In the genomic region with DNA sequence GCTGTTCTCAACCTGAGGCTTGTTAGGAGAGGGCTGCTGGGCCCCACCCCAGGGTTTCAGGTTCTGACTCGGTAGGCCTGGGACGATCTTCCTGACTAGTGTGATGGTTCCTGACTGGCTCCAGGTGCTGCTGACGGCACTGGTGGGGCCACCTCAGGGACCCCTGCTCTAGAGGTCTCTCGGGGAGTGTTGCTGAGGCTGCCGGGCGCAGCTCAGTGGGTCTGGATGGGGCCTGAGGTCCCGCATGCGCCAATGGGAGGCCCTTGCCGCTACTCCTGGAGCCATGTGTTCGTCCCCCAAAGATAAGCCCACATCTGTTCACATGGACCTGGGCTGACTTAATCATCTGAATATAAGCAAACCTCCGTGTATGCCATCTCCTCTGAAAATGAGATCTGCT, we compare ENCODE assay signal across 1 cellular context.
TF ChIP-seq lines count a peak whose summit lies in the region.

No MANE protein-coding gene starts in this region.

TF ChIP-seq in SK-N-SH treated with all-trans-retinoic acid at 6 μM for 48 hours, 23 proteins besides CTCF, POLR2A, EP300 and RAD21 (continued from another document):
- TF ChIP-seq, protein P1, sequence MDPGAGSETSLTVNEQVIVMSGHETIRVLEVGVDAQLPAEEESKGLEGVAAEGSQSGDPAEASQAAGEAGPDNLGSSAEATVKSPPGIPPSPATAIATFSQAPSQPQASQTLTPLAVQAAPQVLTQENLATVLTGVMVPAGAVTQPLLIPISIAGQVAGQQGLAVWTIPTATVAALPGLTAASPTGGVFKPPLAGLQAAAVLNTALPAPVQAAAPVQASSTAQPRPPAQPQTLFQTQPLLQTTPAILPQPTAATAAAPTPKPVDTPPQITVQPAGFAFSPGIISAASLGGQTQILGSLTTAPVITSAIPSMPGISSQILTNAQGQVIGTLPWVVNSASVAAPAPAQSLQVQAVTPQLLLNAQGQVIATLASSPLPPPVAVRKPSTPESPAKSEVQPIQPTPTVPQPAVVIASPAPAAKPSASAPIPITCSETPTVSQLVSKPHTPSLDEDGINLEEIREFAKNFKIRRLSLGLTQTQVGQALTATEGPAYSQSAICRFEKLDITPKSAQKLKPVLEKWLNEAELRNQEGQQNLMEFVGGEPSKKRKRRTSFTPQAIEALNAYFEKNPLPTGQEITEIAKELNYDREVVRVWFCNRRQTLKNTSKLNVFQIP (CRISPR knock-in tag; IDR thresholded peaks at IDR 0.05; ENCODE audit: borderline replicate concordance, low read depth) = no peak
- TF ChIP-seq OSR1 (CRISPR knock-in tag; IDR thresholded peaks at IDR 0.05) = no peak
- TF ChIP-seq, protein P2, sequence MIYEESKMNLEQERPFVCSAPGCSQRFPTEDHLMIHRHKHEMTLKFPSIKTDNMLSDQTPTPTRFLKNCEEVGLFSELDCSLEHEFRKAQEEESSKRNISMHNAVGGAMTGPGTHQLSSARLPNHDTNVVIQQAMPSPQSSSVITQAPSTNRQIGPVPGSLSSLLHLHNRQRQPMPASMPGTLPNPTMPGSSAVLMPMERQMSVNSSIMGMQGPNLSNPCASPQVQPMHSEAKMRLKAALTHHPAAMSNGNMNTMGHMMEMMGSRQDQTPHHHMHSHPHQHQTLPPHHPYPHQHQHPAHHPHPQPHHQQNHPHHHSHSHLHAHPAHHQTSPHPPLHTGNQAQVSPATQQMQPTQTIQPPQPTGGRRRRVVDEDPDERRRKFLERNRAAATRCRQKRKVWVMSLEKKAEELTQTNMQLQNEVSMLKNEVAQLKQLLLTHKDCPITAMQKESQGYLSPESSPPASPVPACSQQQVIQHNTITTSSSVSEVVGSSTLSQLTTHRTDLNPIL (CRISPR knock-in tag; IDR thresholded peaks at IDR 0.05; ENCODE audit: low read depth) = no peak
- TF ChIP-seq ZFP3 (CRISPR knock-in tag; IDR thresholded peaks at IDR 0.05) = no peak
- TF ChIP-seq ZFP30 (CRISPR knock-in tag; IDR thresholded peaks at IDR 0.05) = no peak
- TF ChIP-seq ZC3H10 (CRISPR knock-in tag; IDR thresholded peaks at IDR 0.05) = no peak
- no peak for TF ChIP-seq RARB (CRISPR knock-in tag; IDR thresholded peaks at IDR 0.05)
- no peak for TF ChIP-seq GLIS3 (CRISPR knock-in tag; IDR thresholded peaks at IDR 0.05)
